ENCODE assay signal across 8 cellular contexts in genomic region chr19:14200147-14200841, GRCh38. TPM values are rescaled to one million over a fixed set of nuclear protein-coding genes. Genes with fewer than 3 reads are reported as not detected.
DNase-seq lines count a peak whose midpoint lies in the region; ATAC-seq, FAIRE-seq and TF ChIP-seq lines count a peak whose summit lies in the region.
"Not testable (repeated sequence)": the region's sequence is repeated elsewhere in the genome, so short reads cannot be mapped to it uniquely, and the experiment has no call there.

No MANE protein-coding gene starts in this region.

- not testable (repeated sequence) for H3F3A ChIP-seq in Loucy (ENCODE audit: low read depth); SU-DHL-6 (ENCODE audit: insufficient read depth)

- peak; percentile 67 for TF ChIP-seq CTCF in Loucy (conservative IDR thresholded peaks at IDR 0.05; ENCODE audit: low read length)
- TF ChIP-seq CTCF in SU-DHL-6 (IDR thresholded peaks at IDR 0.05; ENCODE audit: insufficient read depth, low read length, poor library complexity, severe bottlenecking) = peak; percentile 53
- TF ChIP-seq CTCF in dorsolateral prefrontal cortex (IDR thresholded peaks at IDR 0.05 in 54 of 56, conservative IDR thresholded peaks at IDR 0.05 in 2 of 56; ENCODE audit: low read depth in 1 of 56, partially characterized antibody in 56 of 56) = peak in 55 of 56 donors; percentile 38 to 77 (median 62)
- TF ChIP-seq CTCF in retinal pigment epithelial cell (conservative IDR thresholded peaks at IDR 0.05; ENCODE audit: low read depth, low read length) = peak; percentile 58
- peak; percentile 46 to 75 (median 69) for TF ChIP-seq CTCF in upper lobe of left lung (IDR thresholded peaks at IDR 0.05)

- H4K20me1 ChIP-seq in Loucy (ENCODE audit: insufficient read depth, low read length, poor library complexity, severe bottlenecking); SU-DHL-6 (ENCODE audit: low read depth, low read length): not testable (repeated sequence)

- H3K36me3 ChIP-seq in Loucy (ENCODE audit: insufficient read depth, low read length); SU-DHL-6 (ENCODE audit: low read length); upper lobe of left lung: not testable (repeated sequence)

- intact Hi-C loops in dorsolateral prefrontal cortex (cut with DNase I) = loop anchor here (5.0 kb wide), 2 partner anchors 53 to 147 kb away; no protein-coding TSS in a partner anchor

- peak; percentile 30 for FAIRE-seq in G401.6 (lab: Jason Lieb, UNC)

- not testable (repeated sequence) for H3K27ac ChIP-seq in SU-DHL-6 (ENCODE audit: low read depth, low read length); upper lobe of left lung
- H3K27ac ChIP-seq in dorsolateral prefrontal cortex = peak overlapping the region in 51 of 59 donors; percentile 21 to 87 (median 63)

- not testable (repeated sequence) for TF ChIP-seq POLR2A in upper lobe of left lung (IDR thresholded peaks at IDR 0.05)

- not testable (repeated sequence) for TF ChIP-seq EP300 in upper lobe of left lung (IDR thresholded peaks at IDR 0.05)

- WGBS in upper lobe of left lung, 2 donors = 54 to 60% methylated on average over 23 to 24 of the region's 24 CpGs

- H3K4me3 ChIP-seq in Loucy (ENCODE audit: low read length, poor library complexity, severe bottlenecking); SU-DHL-6 (ENCODE audit: insufficient read depth, low read length, poor library complexity, severe bottlenecking); retinal pigment epithelial cell (ENCODE audit: low read length); upper lobe of left lung: not testable (repeated sequence)
- H3K4me3 ChIP-seq in dorsolateral prefrontal cortex = peak overlapping the region in 3 of 59 donors; percentile 0 to 10 (median 2)

- not testable (repeated sequence) for H2AFZ ChIP-seq in Loucy (ENCODE audit: low read length); SU-DHL-6 (ENCODE audit: low read depth, low read length, severe bottlenecking)

- H3K9me3 ChIP-seq in Loucy (ENCODE audit: insufficient read depth, low read depth, low read length); SU-DHL-6 (ENCODE audit: insufficient read depth, low read length); upper lobe of left lung: not testable (repeated sequence)

- H3K4me2 ChIP-seq in Loucy (ENCODE audit: low read depth, low read length, poor library complexity, severe bottlenecking); SU-DHL-6 (ENCODE audit: low read depth, low read length, poor library complexity, severe bottlenecking): not testable (repeated sequence)

- not testable (repeated sequence) for H3K4me1 ChIP-seq in Loucy (ENCODE audit: insufficient read depth, low read length, poor library complexity, severe bottlenecking)
- peaks cover 15 to 35% (median 15%) of the 10 kb centered on the region in 4 donors for H3K4me1 ChIP-seq in upper lobe of left lung

- H3K9ac ChIP-seq in Loucy (ENCODE audit: low read depth, low read length, poor library complexity, severe bottlenecking); SU-DHL-6 (ENCODE audit: low read length): not testable (repeated sequence)

- ATAC-seq in upper lobe of left lung (ENCODE audit: low FRiP score in 2 of 2) = peak; percentile 65 to 66

- H3K9me2 ChIP-seq in Loucy (replicated peaks; ENCODE audit: low read depth, low read length); SU-DHL-6 (replicated peaks; ENCODE audit: insufficient read depth, low read length): not testable (repeated sequence)

- DNase-seq in activated T-cell treated with anti-CD3 and anti-CD28 coated beads for 48 hours (ENCODE audit: low read depth) = peak; percentile 51
- DNase-seq in dorsolateral prefrontal cortex = peak in 8 of 10 donors; percentile 27 to 64 (median 58)
- DNase-seq in islet precursor cell = peak; percentile 62
- DNase-seq in retinal pigment epithelial cell (ENCODE audit: low read depth) = not testable (repeated sequence)
- peak in 1 of 2 donors; percentile 74 for DNase-seq in upper lobe of left lung

- peaks cover 51% of the 10 kb centered on the region; the same call in 1 of the 2 replicates for H3K79me2 ChIP-seq in Loucy (ENCODE audit: insufficient read depth, low read length)
- H3K79me2 ChIP-seq in SU-DHL-6 (ENCODE audit: insufficient read depth, low read length) = not testable (repeated sequence)

- H3K27me3 ChIP-seq in Loucy (ENCODE audit: insufficient read depth, low read length, poor library complexity, severe bottlenecking); SU-DHL-6 (ENCODE audit: low read length); dorsolateral prefrontal cortex; upper lobe of left lung: not testable (repeated sequence)

RNA-seq across cellular contexts. Expression of gene ADGRL1, which starts 5.7 kb away (rescaled TPM):
- total RNA-seq in dorsolateral prefrontal cortex = 100 to 1,000 TPM in 119 of 120 experiments, 10 to 100 TPM in 1; 90.1 to 295 (median 174) TPM
- total RNA-seq in upper lobe of left lung = 10 to 100 TPM; 23.5 to 33.2 (median 27.4) TPM
